8 cellular contexts compared by ENCODE assay signal in genomic region chr14:106790189-106791036, GRCh38.
DNase-seq lines count a peak whose midpoint lies in the region; ATAC-seq lines count a peak whose summit lies in the region.

No MANE protein-coding gene starts in this region.

- peak; percentile 22 for DNase-seq in CMK (ENCODE audit: low read depth)
- DNase-seq in NT2/D1 (ENCODE audit: low read depth, low spot score), result peak; percentile 13
- peak; percentile 78 for DNase-seq in activated T-cell treated with anti-CD3 and anti-CD28 coated beads for 48 hours (ENCODE audit: low read depth)
- peak; percentile 85 for DNase-seq in cardiac septum (ENCODE audit: low spot score)
- DNase-seq in stimulated activated CD4-positive, alpha-beta T cell treated with anti-CD3 and anti-CD28 coated beads, Interleukin-2, amount 100 ng/mL, for 4 hours (ENCODE audit: low read depth), result peak; percentile 54
- no peak for DNase-seq in NCI-H128 (lab: John Stamatoyannopoulos, UW; ENCODE audit: unreplicated experiment)
- no peak for DNase-seq in ecto neural progenitor cell (ENCODE audit: low spot score)

- H3K27me3 ChIP-seq in NT2/D1 (ENCODE audit: insufficient read depth, insufficient read length), result no peaks in the 10 kb centered on the region

- no peak overlapping the region for H3K9ac ChIP-seq in NT2/D1 (ENCODE audit: insufficient read length, low read depth)

- H3K9me3 ChIP-seq in NT2/D1 (ENCODE audit: insufficient read depth, low read length), result no peaks in the 10 kb centered on the region

- H3K4me1 ChIP-seq in NT2/D1 (ENCODE audit: insufficient read depth, insufficient read length), result no peaks in the 10 kb centered on the region

- H3K4me3 ChIP-seq in NT2/D1 (ENCODE audit: insufficient read length, low read depth), result no peak overlapping the region

- intact Hi-C loops in cardiac septum (cut with DNase I), result no loop called here

- no peaks in the 10 kb centered on the region for H3K36me3 ChIP-seq in NT2/D1 (ENCODE audit: insufficient read depth, insufficient read length, low read length)

- ATAC-seq in HG02973 (IDR thresholded peaks at IDR 0.05; ENCODE audit: unreplicated experiment), result peak; percentile 53

Comparison
In these comparisons a context has a peak if more than half of its experiments do, and no peak if none do; other contexts are left out.
1. DNase-seq: peak in CMK (single experiment), NT2/D1 (single experiment), activated T-cell treated with anti-CD3 and anti-CD28 coated beads for 48 hours (single experiment), cardiac septum (single experiment) and stimulated activated CD4-positive, alpha-beta T cell treated with anti-CD3 and anti-CD28 coated beads, Interleukin-2, amount 100 ng/mL, for 4 hours (single experiment); none in NCI-H128 (single experiment) and ecto neural progenitor cell (single experiment).